ENCODE assay signal across 10 cellular contexts in the genomic region with DNA sequence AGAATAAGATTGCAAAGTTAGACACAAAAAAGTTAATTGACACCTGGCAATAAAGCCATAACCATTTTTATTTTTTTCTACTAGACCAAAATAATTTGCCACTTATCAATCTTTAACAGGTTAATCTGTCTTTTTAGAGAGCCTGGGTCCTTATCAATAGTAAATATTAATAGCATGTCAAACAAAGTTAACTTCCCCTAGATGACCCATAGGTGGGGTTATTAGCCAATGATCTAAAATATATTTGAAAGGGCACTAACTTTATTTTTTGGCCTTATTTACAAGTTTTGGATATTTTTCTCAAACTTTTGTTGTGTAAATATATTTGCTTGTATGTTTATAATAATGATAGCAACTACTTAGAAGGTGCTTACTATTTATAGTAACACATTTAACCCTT. TPM values are rescaled to one million over a fixed set of nuclear protein-coding genes. Genes with fewer than 3 reads are reported as not detected.
DNase-seq lines count a peak whose midpoint lies in the region; TF ChIP-seq lines count a peak whose summit lies in the region.
"Had no signal": no experiment of that assay in that cellular context is flagged by ENCODE, and none has a peak within 500 bp of the region (broad histone marks: within the 10 kb centered on the region; RNA-seq: fewer than 3 reads in every experiment).

No MANE protein-coding gene starts in this region.

- POLR2A ChIA-PET in activated CD4-positive, alpha-beta memory T cell treated with anti-CD3 and anti-CD28 coated beads for 36 hours (lab: Charles Lee), result no interaction called here

- no peaks in the 10 kb centered on the region for H3K36me3 ChIP-seq in brain microvascular endothelial cell (replicated peaks)

- TF ChIP-seq CTCF in CD14-positive monocyte (IDR thresholded peaks at IDR 0.05) (peak; percentile 52), HL-60 (IDR thresholded peaks at IDR 0.05; ENCODE audit: insufficient read depth, low read length) (peak; percentile 9), brain microvascular endothelial cell (IDR thresholded peaks at IDR 0.05; ENCODE audit: low read depth, low read length, missing control alignments) (peak; percentile 13), neural crest cell (conservative IDR thresholded peaks at IDR 0.05) (peak; percentile 59)

- peaks cover 0 to 1% (median 0%) of the 10 kb centered on the region in 7 donors for H3K9me3 Mint-ChIP-seq in CD14-positive monocyte
- no peaks in the 10 kb centered on the region for H3K9me3 Mint-ChIP-seq in neural crest cell
- H3K9me3 Mint-ChIP-seq in activated CD4-positive, alpha-beta memory T cell treated with anti-CD3 and anti-CD28 coated beads for 36 hours, result no peaks in the 10 kb centered on the region

- H3K36me3 Mint-ChIP-seq in CD14-positive monocyte (no peaks in the 10 kb centered on the region), neural crest cell (ENCODE audit: low read depth) (no peaks in the 10 kb centered on the region)
- H3K36me3 Mint-ChIP-seq in activated CD4-positive, alpha-beta memory T cell treated with anti-CD3 and anti-CD28 coated beads for 36 hours, result no peaks in the 10 kb centered on the region

- CTCF ChIA-PET in activated CD4-positive, alpha-beta memory T cell treated with anti-CD3 and anti-CD28 coated beads for 36 hours (lab: Charles Lee), result interaction anchor here (0.9 to 1.6 kb wide), 2 partner anchors 31 to 132 kb away, joined by 3 to 9 read pairs; no protein-coding TSS in a partner anchor

- peaks cover 0 to 2% (median 2%) of the 10 kb centered on the region in 3 donors for H3K27me3 Mint-ChIP-seq in CD14-positive monocyte (ENCODE audit: low read depth in 3 of 3)
- H3K27me3 Mint-ChIP-seq in neural crest cell (ENCODE audit: low read depth), result peaks cover 4% of the 10 kb centered on the region
- H3K27me3 Mint-ChIP-seq in activated CD4-positive, alpha-beta memory T cell treated with anti-CD3 and anti-CD28 coated beads for 36 hours, result peaks cover 3% of the 10 kb centered on the region

- H3K27me3 ChIP-seq in HL-60 (ENCODE audit: insufficient read depth, poor library complexity, severe bottlenecking), result no peaks in the 10 kb centered on the region
- H3K27me3 ChIP-seq in brain microvascular endothelial cell (replicated peaks), result no peaks in the 10 kb centered on the region

- intact Hi-C loops in CD14-positive monocyte (cut with micrococcal nuclease), result no loop called here
- intact Hi-C loops in activated CD4-positive, alpha-beta memory T cell treated with anti-CD3 and anti-CD28 coated beads for 36 hours (cut with micrococcal nuclease), result no loop called here

- no peak for DNase-seq in CD14-positive monocyte (ENCODE audit: low spot score)
- DNase-seq in HL-60 (ENCODE audit: low read depth in 1 of 2, low spot score in 1 of 2), result no peak
- no peak for DNase-seq in brain microvascular endothelial cell
- no peak for DNase-seq in neural crest cell (ENCODE audit: low read depth, low spot score)
- no peak for DNase-seq in activated CD4-positive, alpha-beta memory T cell treated with anti-CD3 and anti-CD28 coated beads for 36 hours
- DNase-seq in NCI-H2029 (lab: John Stamatoyannopoulos, UW), result no peak
- DNase-seq in KBM-7, result no peak
- no peak for DNase-seq in 8988T
- DNase-seq: GOT3 had no signal

- H3K4me1 Mint-ChIP-seq in CD14-positive monocyte (peaks cover 24% of the 10 kb centered on the region), neural crest cell (peaks cover 8% of the 10 kb centered on the region)
- H3K4me1 Mint-ChIP-seq in activated CD4-positive, alpha-beta memory T cell treated with anti-CD3 and anti-CD28 coated beads for 36 hours (ENCODE audit: low read depth), result no peaks in the 10 kb centered on the region

- in situ Hi-C loops in brain microvascular endothelial cell (cut with HindIII; ENCODE audit: low pct_ligation_motif_present, low sequenced_read_pairs), result no loop called here
- in situ Hi-C loops in KBM-7 (cut with MboI; ENCODE audit: low pct_unique_long_range_greater_than_20kb, low sequenced_read_pairs), result no loop called here

- H3K4me3 ChIP-seq in HL-60 (replicated peaks; ENCODE audit: insufficient read depth, low read length), result no peak overlapping the region
- H3K4me3 ChIP-seq in brain microvascular endothelial cell (ENCODE audit: low read depth, low read length), result no peak overlapping the region

- H3K4me3 Mint-ChIP-seq in CD14-positive monocyte, result no peak overlapping the region
- H3K4me3 Mint-ChIP-seq in neural crest cell, result no peak overlapping the region
- H3K4me3 Mint-ChIP-seq in activated CD4-positive, alpha-beta memory T cell treated with anti-CD3 and anti-CD28 coated beads for 36 hours, result no peak overlapping the region

- no peak overlapping the region for H3K27ac ChIP-seq in HL-60 (replicated peaks)
- no peak overlapping the region for H3K27ac ChIP-seq in brain microvascular endothelial cell
- H3K27ac ChIP-seq: epithelial cell of prostate had no signal

- H3K27ac Mint-ChIP-seq in CD14-positive monocyte, result no peak overlapping the region
- H3K27ac Mint-ChIP-seq in neural crest cell (ENCODE audit: unreplicated experiment), result no peak overlapping the region
- no peak overlapping the region for H3K27ac Mint-ChIP-seq in activated CD4-positive, alpha-beta memory T cell treated with anti-CD3 and anti-CD28 coated beads for 36 hours

RNA-seq across cellular contexts. Expression of gene ANKRD33, which starts 3.9 kb away (rescaled TPM):
- not detected for polyA plus RNA-seq in CD14-positive monocyte
- total RNA-seq in neural crest cell, result not detected in 2 replicates
- not detected for total RNA-seq in activated CD4-positive, alpha-beta memory T cell treated with anti-CD3 and anti-CD28 coated beads for 36 hours

RNA-seq across cellular contexts. Expression of gene ACVRL1, which starts 15.5 kb away (rescaled TPM):
- polyA plus RNA-seq in CD14-positive monocyte, result 1 to 10 TPM; 1.5 to 2.0 TPM
- total RNA-seq in neural crest cell, result 0.14 and 0.49 TPM in 2 replicates
- not detected for total RNA-seq in activated CD4-positive, alpha-beta memory T cell treated with anti-CD3 and anti-CD28 coated beads for 36 hours

RNA-seq across cellular contexts. Expression of gene FIGNL2, which starts 43.3 kb away (rescaled TPM):
- under 1 TPM in 1 of 2 donors, not detected in 1; 0.06 TPM for polyA plus RNA-seq in CD14-positive monocyte
- 38.0 and 39.7 TPM in 2 replicates for total RNA-seq in neural crest cell
- under 1 TPM; 0.29 to 0.31 TPM for total RNA-seq in activated CD4-positive, alpha-beta memory T cell treated with anti-CD3 and anti-CD28 coated beads for 36 hours

RNA-seq across cellular contexts. Expression of gene ACVR1B, which starts 59.7 kb away (rescaled TPM):
- polyA plus RNA-seq in CD14-positive monocyte, result 1 to 10 TPM; 1.8 to 3.9 TPM
- total RNA-seq in neural crest cell, result 30.5 and 34.3 TPM in 2 replicates
- total RNA-seq in activated CD4-positive, alpha-beta memory T cell treated with anti-CD3 and anti-CD28 coated beads for 36 hours, result 1 to 10 TPM; 8.0 to 8.3 TPM

Comparison
In these comparisons a context has a peak if more than half of its experiments do, and no peak if none do; other contexts are left out.
1. CTCF ChIP-seq: peak in every context shown above with its lines; median percentile 59 in neural crest cell; 52 in CD14-positive monocyte; 13 in brain microvascular endothelial cell; 9 in HL-60.
2. RNA of gene FIGNL2, which starts 43.3 kb away (total RNA-seq): 38.0 to 39.7 TPM in neural crest cell; 0.29 to 0.31 TPM in activated CD4-positive, alpha-beta memory T cell treated with anti-CD3 and anti-CD28 coated beads for 36 hours; every median in the first group is over 10 times any median in the second.